Comparison of ENCODE assay signal across 8 cellular contexts in genomic region chr16:69567031-69567680, GRCh38. TPM values are rescaled to one million over a fixed set of nuclear protein-coding genes. Genes with fewer than 3 reads are reported as not detected.
DNase-seq lines count a peak whose midpoint lies in the region; ATAC-seq and TF ChIP-seq lines count a peak whose summit lies in the region.

No MANE protein-coding gene starts in this region.

- no peaks in the 10 kb centered on the region for H3K9me3 Mint-ChIP-seq in stimulated activated naive CD8-positive, alpha-beta T cell treated with anti-CD3 and anti-CD28 coated beads, Interleukin-15, Interleukin-2, amounts not matched to agents 100 ng/mL and 50 ng/mL, for 24 hours

- peaks cover 36% of the 10 kb centered on the region for H3K36me3 Mint-ChIP-seq in stimulated activated naive CD8-positive, alpha-beta T cell treated with anti-CD3 and anti-CD28 coated beads, Interleukin-15, Interleukin-2, amounts not matched to agents 100 ng/mL and 50 ng/mL, for 24 hours (ENCODE audit: low read depth)

- H3K27ac ChIP-seq in SK-N-MC: peak overlapping the region; percentile 31; the same call in 1 of the 2 replicates
- H3K27ac ChIP-seq in duodenal mucosa (ENCODE audit: low read depth, low read length): peak overlapping the region; percentile 98
- H3K27ac ChIP-seq in mesodermal cell (ENCODE audit: low read depth, low read length, severe bottlenecking): peak overlapping the region; percentile 92
- H3K27ac ChIP-seq in upper lobe of left lung: peak overlapping the region; percentile 97 to 100 (median 99)

- peak in 2 of 6 experiments; percentile 16 to 49 for TF ChIP-seq CTCF in upper lobe of left lung (IDR thresholded peaks at IDR 0.05)

- H3K27me3 ChIP-seq in duodenal mucosa (ENCODE audit: control insufficient read depth in 1 of 2, insufficient read depth in 2 of 2, low read length in 2 of 2): no peaks in the 10 kb centered on the region
- no peaks in the 10 kb centered on the region for H3K27me3 ChIP-seq in upper lobe of left lung

- no peak for DNase-seq in stimulated activated naive CD8-positive, alpha-beta T cell treated with anti-CD3 and anti-CD28 coated beads, Interleukin-15, Interleukin-2, amounts not matched to agents 100 U/mL and 50 U/mL, for 24 hours
- no peak for DNase-seq in SK-N-MC (ENCODE audit: low read depth, low spot score)
- DNase-seq in upper lobe of left lung: peak in 1 of 2 donors; percentile 42

- H3K9ac ChIP-seq in SK-N-MC (ENCODE audit: insufficient read length): peak overlapping the region; percentile 71
- peak overlapping the region; percentile 92 to 95 for H3K9ac ChIP-seq in duodenal mucosa (ENCODE audit: low read depth in 1 of 2, low read length in 2 of 2)

- H3K4me3 Mint-ChIP-seq in stimulated activated naive CD8-positive, alpha-beta T cell treated with anti-CD3 and anti-CD28 coated beads, Interleukin-15, Interleukin-2, amounts not matched to agents 100 ng/mL and 50 ng/mL, for 24 hours: peak overlapping the region; percentile 95

- no peaks in the 10 kb centered on the region; the same call in 1 of the 2 replicates for H3K36me3 ChIP-seq in SK-N-MC (ENCODE audit: insufficient read depth, low read length)
- no peaks in the 10 kb centered on the region for H3K36me3 ChIP-seq in duodenal mucosa (ENCODE audit: control insufficient read depth in 1 of 2, insufficient read depth in 2 of 2, low read length in 2 of 2)
- H3K36me3 ChIP-seq in mesodermal cell (ENCODE audit: control insufficient read depth, insufficient read depth, low read length): peaks cover 23% of the 10 kb centered on the region
- no peaks in the 10 kb centered on the region for H3K36me3 ChIP-seq in upper lobe of left lung

- no peak for TF ChIP-seq POLR2A in upper lobe of left lung (IDR thresholded peaks at IDR 0.05)

- peak overlapping the region; percentile 96 for H3K27ac Mint-ChIP-seq in stimulated activated naive CD8-positive, alpha-beta T cell treated with anti-CD3 and anti-CD28 coated beads, Interleukin-15, Interleukin-2, amounts not matched to agents 100 ng/mL and 50 ng/mL, for 24 hours

- H3K9me3 ChIP-seq in SK-N-MC (ENCODE audit: low read depth, low read length) (no peaks in the 10 kb centered on the region), duodenal mucosa (ENCODE audit: control insufficient read depth in 1 of 2, low read length in 2 of 2) (no peaks in the 10 kb centered on the region), mesodermal cell (ENCODE audit: control insufficient read depth, low read length) (no peaks in the 10 kb centered on the region), upper lobe of left lung (no peaks in the 10 kb centered on the region)

- WGBS in mesodermal cell (ENCODE audit: insufficient coverage in 2 of 2), 2 experiments: 0% methylated on average over 1 to 2 of the region's 7 CpGs
- 0 to 1% methylated on average over 7 of the region's 7 CpGs for WGBS in upper lobe of left lung, 2 donors

- peak overlapping the region; percentile 88 for H3K4me3 ChIP-seq in SK-N-MC
- H3K4me3 ChIP-seq in duodenal mucosa (ENCODE audit: low read depth in 1 of 2, low read length in 2 of 2): peak overlapping the region; percentile 82 to 91
- H3K4me3 ChIP-seq in mesodermal cell (ENCODE audit: extremely low read depth, insufficient read depth, low read length, poor library complexity, severe bottlenecking): peak overlapping the region; percentile 99
- peak overlapping the region; percentile 77 to 99 (median 91) for H3K4me3 ChIP-seq in upper lobe of left lung

- no peak for ATAC-seq in stimulated activated naive CD8-positive, alpha-beta T cell treated with anti-CD3 and anti-CD28 coated beads, Interleukin-15, Interleukin-2, amounts not matched to agents 100 U/mL and 50 U/mL, for 24 hours
- ATAC-seq in upper lobe of left lung (ENCODE audit: low FRiP score in 2 of 2): peak in 1 of 2 donors; percentile 2
- ATAC-seq in HG02870 (IDR thresholded peaks at IDR 0.05; ENCODE audit: unreplicated experiment): no peak
- ATAC-seq in GM21381 (IDR thresholded peaks at IDR 0.05; ENCODE audit: unreplicated experiment): no peak

- TF ChIP-seq EP300 in upper lobe of left lung (IDR thresholded peaks at IDR 0.05): no peak

- peaks cover 65% of the 10 kb centered on the region for H3K4me1 Mint-ChIP-seq in stimulated activated naive CD8-positive, alpha-beta T cell treated with anti-CD3 and anti-CD28 coated beads, Interleukin-15, Interleukin-2, amounts not matched to agents 100 ng/mL and 50 ng/mL, for 24 hours (ENCODE audit: low read depth)

- H3K4me1 ChIP-seq in duodenal mucosa (ENCODE audit: control insufficient read depth in 1 of 2, insufficient read depth in 2 of 2, low read length in 2 of 2) (peaks cover 11 to 26% of the 10 kb centered on the region in 2 donors), mesodermal cell (ENCODE audit: control insufficient read depth, insufficient read depth, low read length, poor library complexity, severe bottlenecking) (peaks cover 21% of the 10 kb centered on the region), upper lobe of left lung (peaks cover 38 to 49% (median 46%) of the 10 kb centered on the region in 4 donors)

- no peaks in the 10 kb centered on the region for H3K27me3 Mint-ChIP-seq in stimulated activated naive CD8-positive, alpha-beta T cell treated with anti-CD3 and anti-CD28 coated beads, Interleukin-15, Interleukin-2, amounts not matched to agents 100 ng/mL and 50 ng/mL, for 24 hours

RNA-seq across cellular contexts. Expression of gene NFAT5, which starts 1.4 kb away (rescaled TPM):
- 28.5 TPM for polyA plus RNA-seq in mesodermal cell (2013, experiment 1 of 2)
- polyA plus RNA-seq in mesodermal cell (2013, experiment 2 of 2): 22.4 TPM
- 10 to 100 TPM; 36.0 to 80.7 (median 50.4) TPM for total RNA-seq in upper lobe of left lung

Comparison
In these comparisons a context has a peak if more than half of its experiments do, and no peak if none do; other contexts are left out.
1. H3K27ac ChIP-seq: peak in every context shown above with its lines; median percentile 99 in upper lobe of left lung; 98 in duodenal mucosa; 92 in mesodermal cell; 31 in SK-N-MC.